22 cellular contexts compared by ENCODE assay signal in genomic region chr6:15380354-15380753, GRCh38.
DNase-seq lines count a peak whose midpoint lies in the region; ATAC-seq and TF ChIP-seq lines count a peak whose summit lies in the region.
"Had no signal": no experiment of that assay in that cellular context is flagged by ENCODE, and none has a peak within 500 bp of the region (broad histone marks: within the 10 kb centered on the region; RNA-seq: fewer than 3 reads in every experiment).

No MANE protein-coding gene starts in this region.

- no peak overlapping the region for H3K4me3 Mint-ChIP-seq in activated CD4-positive, alpha-beta memory T cell treated with anti-CD3 and anti-CD28 coated beads for 36 hours
- H3K4me3 Mint-ChIP-seq in activated CD4-positive, alpha-beta memory T cell treated with anti-CD3 and anti-CD28 coated beads, Interleukin-2, amount 10 ng/mL, durations not matched to agents 7 days and 5 days = no peak overlapping the region
- H3K4me3 Mint-ChIP-seq in GM23338 (peak overlapping the region; percentile 8; the same call in 2 of the 3 replicates), endothelial cell (ENCODE audit: unreplicated experiment) (no peak overlapping the region)

- H3K36me3 Mint-ChIP-seq in activated CD4-positive, alpha-beta memory T cell treated with anti-CD3 and anti-CD28 coated beads for 36 hours = peaks cover 31% of the 10 kb centered on the region
- peaks cover 23% of the 10 kb centered on the region for H3K36me3 Mint-ChIP-seq in activated CD4-positive, alpha-beta memory T cell treated with anti-CD3 and anti-CD28 coated beads, Interleukin-2, amount 10 ng/mL, durations not matched to agents 7 days and 5 days (ENCODE audit: low read depth)
- H3K36me3 Mint-ChIP-seq in GM23338 (ENCODE audit: low read depth) = peaks cover 23% of the 10 kb centered on the region
- H3K36me3 Mint-ChIP-seq in endothelial cell (ENCODE audit: low read depth, unreplicated experiment) = peaks cover 2% of the 10 kb centered on the region

- CTCF ChIA-PET in activated CD4-positive, alpha-beta memory T cell treated with anti-CD3 and anti-CD28 coated beads for 36 hours (lab: Charles Lee) = no interaction called here
- CTCF ChIA-PET in activated CD4-positive, alpha-beta memory T cell treated with anti-CD3 and anti-CD28 coated beads, Interleukin-2, amount 10 ng/mL, durations not matched to agents 7 days and 5 days (lab: Charles Lee) = no interaction called here

- H3K9me3 Mint-ChIP-seq in activated CD4-positive, alpha-beta memory T cell treated with anti-CD3 and anti-CD28 coated beads for 36 hours = no peaks in the 10 kb centered on the region
- no peaks in the 10 kb centered on the region for H3K9me3 Mint-ChIP-seq in activated CD4-positive, alpha-beta memory T cell treated with anti-CD3 and anti-CD28 coated beads, Interleukin-2, amount 10 ng/mL, durations not matched to agents 7 days and 5 days
- no peaks in the 10 kb centered on the region; the same call in 2 of the 3 replicates for H3K9me3 Mint-ChIP-seq in GM23338
- no peaks in the 10 kb centered on the region for H3K9me3 Mint-ChIP-seq in endothelial cell (ENCODE audit: unreplicated experiment)

- POLR2A ChIA-PET in activated CD4-positive, alpha-beta memory T cell treated with anti-CD3 and anti-CD28 coated beads for 36 hours (lab: Charles Lee) = interaction anchor here (0.7 kb wide), 1 partner anchor 55 kb away, joined by 3 read pairs; no protein-coding TSS in a partner anchor
- POLR2A ChIA-PET in activated CD4-positive, alpha-beta memory T cell treated with anti-CD3 and anti-CD28 coated beads, Interleukin-2, amount 10 ng/mL, durations not matched to agents 7 days and 5 days (lab: Charles Lee) = no interaction called here

- H4K91ac ChIP-seq in trophoblast cell (ENCODE audit: low read depth, low read length) = no peak overlapping the region

- H2BK120ac ChIP-seq in trophoblast cell (ENCODE audit: insufficient read depth, low read length, poor library complexity) = no peak overlapping the region

- H3K4ac ChIP-seq in trophoblast cell (ENCODE audit: low read depth, low read length) = peak overlapping the region; percentile 67

- no peak for DNase-seq in activated CD4-positive, alpha-beta memory T cell treated with anti-CD3 and anti-CD28 coated beads for 36 hours
- no peak for DNase-seq in activated CD4-positive, alpha-beta memory T cell treated with anti-CD3 and anti-CD28 coated beads, Interleukin-2, amount 10 ng/mL, durations not matched to agents 7 days and 5 days
- DNase-seq in GM23338 (ENCODE audit: low spot score) = no peak
- DNase-seq in endothelial cell (ENCODE audit: low spot score) = no peak
- no peak for DNase-seq in trophoblast cell
- DNase-seq in stimulated activated CD4-positive, alpha-beta T cell treated with anti-CD3 and anti-CD28 coated beads, Interleukin-4, amount 100 ng/mL, for 24 hours = no peak
- no peak for DNase-seq in D341Med (ENCODE audit: low spot score)
- DNase-seq: Caco-2; CD4-positive, CD25-positive, alpha-beta regulatory T cell; DND-41; IMR-90; NCI-H1105; NCI-H146; NCI-H2029; NCI-H226; NCI-H510A treated with DMSO at 0.1 percent for 48 hours; NCI-H748 treated with DMSO at 0.1 percent for 48 hours; SHP77 treated with DMSO at 0.1 percent for 48 hours had no signal

- no peak overlapping the region for H4K8ac ChIP-seq in trophoblast cell (ENCODE audit: low read depth, low read length)

- H2BK5ac ChIP-seq in trophoblast cell (ENCODE audit: low read depth, low read length, poor library complexity) = no peak overlapping the region

- H3K27ac ChIP-seq in GM23338 (ENCODE audit: low read depth) (0 out of 2 replicates have a peak overlapping the region, but pooled peaks have one; percentile 47), trophoblast cell (ENCODE audit: low read depth, low read length) (no peak overlapping the region)
- H3K27ac ChIP-seq: KMS-11, RWPE1, SK-N-MC had no signal

- no peak overlapping the region for H3K23ac ChIP-seq in trophoblast cell (ENCODE audit: low read length)

- peak overlapping the region; percentile 39 for H3K27ac Mint-ChIP-seq in activated CD4-positive, alpha-beta memory T cell treated with anti-CD3 and anti-CD28 coated beads for 36 hours
- no peak overlapping the region for H3K27ac Mint-ChIP-seq in activated CD4-positive, alpha-beta memory T cell treated with anti-CD3 and anti-CD28 coated beads, Interleukin-2, amount 10 ng/mL, durations not matched to agents 7 days and 5 days
- peak overlapping the region; percentile 16 for H3K27ac Mint-ChIP-seq in GM23338
- peak overlapping the region; percentile 70 for H3K27ac Mint-ChIP-seq in endothelial cell (ENCODE audit: unreplicated experiment)

- H4K12ac ChIP-seq in trophoblast cell (ENCODE audit: low read depth, low read length) = no peak overlapping the region

- no peak overlapping the region for H2AK5ac ChIP-seq in trophoblast cell (ENCODE audit: low read length)

- peaks cover 55% of the 10 kb centered on the region for H3K4me1 Mint-ChIP-seq in activated CD4-positive, alpha-beta memory T cell treated with anti-CD3 and anti-CD28 coated beads for 36 hours (ENCODE audit: low read depth)
- peaks cover 23% of the 10 kb centered on the region for H3K4me1 Mint-ChIP-seq in activated CD4-positive, alpha-beta memory T cell treated with anti-CD3 and anti-CD28 coated beads, Interleukin-2, amount 10 ng/mL, durations not matched to agents 7 days and 5 days
- H3K4me1 Mint-ChIP-seq in GM23338 = peaks cover 74% of the 10 kb centered on the region
- peaks cover 35% of the 10 kb centered on the region for H3K4me1 Mint-ChIP-seq in endothelial cell (ENCODE audit: unreplicated experiment)

- peaks cover 99% of the 10 kb centered on the region for H3K4me1 ChIP-seq in GM23338 (ENCODE audit: insufficient read depth)
- H3K4me1 ChIP-seq in trophoblast cell (ENCODE audit: control insufficient read depth in 1 of 2, insufficient read depth in 2 of 2, low read length in 2 of 2) = no peaks in the 10 kb centered on the region
- H3K4me1 ChIP-seq: Caco-2 had no signal

- H4K20me1 ChIP-seq in GM23338 (replicated peaks; ENCODE audit: insufficient read depth) = peaks cover 97% of the 10 kb centered on the region

- no peak for ATAC-seq in GM23338
- ATAC-seq in GM21515 (IDR thresholded peaks at IDR 0.05; ENCODE audit: unreplicated experiment) = no peak

- no peak overlapping the region for H2BK12ac ChIP-seq in trophoblast cell (ENCODE audit: low read length)

- peaks cover 28% of the 10 kb centered on the region for H3F3A ChIP-seq in GM23338 (replicated peaks; ENCODE audit: low read depth)

- no CpG with 5 or more reads among the region's 4 CpGs for WGBS in trophoblast cell (ENCODE audit: extremely low coverage, insufficient coverage, insufficient read length)

- no peaks in the 10 kb centered on the region for H3K27me3 Mint-ChIP-seq in activated CD4-positive, alpha-beta memory T cell treated with anti-CD3 and anti-CD28 coated beads for 36 hours
- H3K27me3 Mint-ChIP-seq in activated CD4-positive, alpha-beta memory T cell treated with anti-CD3 and anti-CD28 coated beads, Interleukin-2, amount 10 ng/mL, durations not matched to agents 7 days and 5 days = no peaks in the 10 kb centered on the region
- H3K27me3 Mint-ChIP-seq in GM23338 (ENCODE audit: insufficient read depth, low read depth, poor library complexity) (peaks cover 39% of the 10 kb centered on the region), endothelial cell (ENCODE audit: unreplicated experiment) (peaks cover 7% of the 10 kb centered on the region)
- H3K27me3 Mint-ChIP-seq: CD4-positive, CD25-positive, alpha-beta regulatory T cell had no signal

- H3K27me3 ChIP-seq in GM23338 (ENCODE audit: insufficient read depth) (no peaks in the 10 kb centered on the region), trophoblast cell (ENCODE audit: insufficient read depth, low read length) (no peaks in the 10 kb centered on the region)

- H3K79me2 ChIP-seq in GM23338 (replicated peaks; ENCODE audit: insufficient read depth) (peaks cover 100% of the 10 kb centered on the region), trophoblast cell (ENCODE audit: control insufficient read depth, insufficient read depth, low read length, poor library complexity) (no peaks in the 10 kb centered on the region)

- H3K36me3 ChIP-seq in GM23338 (ENCODE audit: insufficient read depth) = peaks cover 13% of the 10 kb centered on the region
- H3K36me3 ChIP-seq in trophoblast cell (ENCODE audit: control insufficient read depth in 1 of 2, insufficient read depth in 2 of 2, low read length in 2 of 2) = no peaks in the 10 kb centered on the region

- peak overlapping the region; percentile 69 for H3K4me2 ChIP-seq in GM23338
- H3K4me2 ChIP-seq in trophoblast cell (ENCODE audit: low read length) = no peak overlapping the region
- H3K4me2 ChIP-seq: KMS-11 had no signal

- no peak overlapping the region for H3K9ac ChIP-seq in trophoblast cell (ENCODE audit: low read length)
- H3K9ac ChIP-seq: KMS-11 had no signal

- H3K14ac ChIP-seq in trophoblast cell (ENCODE audit: low read length) = no peak overlapping the region

- TF ChIP-seq CTCF in GM23338 (conservative IDR thresholded peaks at IDR 0.05; ENCODE audit: low read depth in 2 of 2) = no peak
- TF ChIP-seq CTCF in endothelial cell (IDR thresholded peaks at IDR 0.05; ENCODE audit: unreplicated experiment) = no peak

- no peak overlapping the region for H3K18ac ChIP-seq in trophoblast cell (ENCODE audit: low read length)

- H2AFZ ChIP-seq in GM23338 = no peak overlapping the region
- no peak overlapping the region for H2AFZ ChIP-seq in trophoblast cell (ENCODE audit: insufficient read depth, low read length, poor library complexity)

- no peaks in the 10 kb centered on the region for H3K9me2 ChIP-seq in GM23338 (ENCODE audit: insufficient read depth)

- H3K9me3 ChIP-seq in trophoblast cell (ENCODE audit: insufficient read depth, low read depth, low read length) = no peaks in the 10 kb centered on the region
- H3K9me3 ChIP-seq: Caco-2 had no signal

- intact Hi-C loops in activated CD4-positive, alpha-beta memory T cell treated with anti-CD3 and anti-CD28 coated beads for 36 hours (cut with micrococcal nuclease) = no loop called here

- H3K4me3 ChIP-seq in GM23338 (0 out of 2 replicates have a peak overlapping the region, but pooled peaks have one; percentile 16), trophoblast cell (ENCODE audit: low read depth, low read length) (no peak overlapping the region)
- H3K4me3 ChIP-seq: SK-N-MC had no signal

- no peaks in the 10 kb centered on the region for H3K79me1 ChIP-seq in trophoblast cell (ENCODE audit: low read length)

TF ChIP-seq in GM23338, 12 proteins besides CTCF, POLR2A, EP300 and RAD21:
- TF ChIP-seq JUNB (IDR thresholded peaks at IDR 0.05; ENCODE audit: unreplicated experiment) = no peak
TF ChIP-seq in GM23338: peak in this region for 0.
